13 cellular contexts compared by ENCODE assay signal in genomic region chr11:707817-708420, GRCh38. TPM values are rescaled to one million over a fixed set of nuclear protein-coding genes. Genes with fewer than 3 reads are reported as not detected.
DNase-seq lines count a peak whose midpoint lies in the region; ATAC-seq, FAIRE-seq and TF ChIP-seq lines count a peak whose summit lies in the region.
"Had no signal": no experiment of that assay in that cellular context is flagged by ENCODE, and none has a peak within 500 bp of the region (broad histone marks: within the 10 kb centered on the region; RNA-seq: fewer than 3 reads in every experiment).

No MANE protein-coding gene starts in this region.

- H3K79me1 ChIP-seq in mesenchymal stem cell (replicated peaks; ENCODE audit: low read length, poor library complexity, severe bottlenecking): peaks cover 15% of the 10 kb centered on the region

- H2BK5ac ChIP-seq in mesenchymal stem cell (ENCODE audit: low read depth, low read length, poor library complexity, severe bottlenecking): peak overlapping the region; percentile 98

- DNase-seq in HT-29 (ENCODE audit: low spot score) (peak; percentile 54), bronchial epithelial cell (ENCODE audit: low read depth) (no peak), mesenchymal stem cell (no peak), tibial nerve (ENCODE audit: low spot score in 2 of 2) (no peak), MG63 (no peak), omental fat pad (ENCODE audit: low spot score) (no peak)
- DNase-seq: activated T-cell treated with anti-CD3 and anti-CD28 coated beads, Interleukin-2, amount 50 U/mL, for 72 hours; cortex of kidney; Kasumi-1; NCI-H82 had no signal

- H3K4me1 ChIP-seq in mesenchymal stem cell (ENCODE audit: control insufficient read depth, insufficient read depth, low read depth, low read length) (peaks cover 73% of the 10 kb centered on the region), tibial nerve (peaks cover 0 to 85% (median 42%) of the 10 kb centered on the region in 4 donors)
- H3K4me1 ChIP-seq: parathyroid adenoma had no signal

- ATAC-seq in HG03097 (IDR thresholded peaks at IDR 0.05; ENCODE audit: low FRiP score, unreplicated experiment): no peak
- no peak for ATAC-seq in GM21423 (IDR thresholded peaks at IDR 0.05; ENCODE audit: unreplicated experiment)
- ATAC-seq in omental fat pad (ENCODE audit: low FRiP score): no peak
- ATAC-seq: activated T-cell treated with anti-CD3 and anti-CD28 coated beads, Interleukin-2, amount 50 U/mL, for 72 hours had no signal

- H3K4me3 ChIP-seq in bronchial epithelial cell (ENCODE audit: low read depth, low read length) (peak overlapping the region; percentile 93), mesenchymal stem cell (ENCODE audit: insufficient read depth in 1 of 2, low read depth in 1 of 2, low read length in 2 of 2) (peak overlapping the region; percentile 22 to 83), tibial nerve (no peak overlapping the region), MG63 (no peak overlapping the region)

- H3K9ac ChIP-seq in mesenchymal stem cell (ENCODE audit: low read length): peak overlapping the region; percentile 92
- H3K9ac ChIP-seq: parathyroid adenoma had no signal

- H3K4ac ChIP-seq in mesenchymal stem cell (ENCODE audit: low read depth in 1 of 2, low read length in 2 of 2): peak overlapping the region; percentile 13 to 94

- no peak overlapping the region for H3K23ac ChIP-seq in mesenchymal stem cell (ENCODE audit: low read length in 2 of 2)

- H3K9me3 ChIP-seq in mesenchymal stem cell (ENCODE audit: control insufficient read depth, low read length) (no peaks in the 10 kb centered on the region), tibial nerve (no peaks in the 10 kb centered on the region), MG63 (no peaks in the 10 kb centered on the region)

- H4K91ac ChIP-seq in mesenchymal stem cell (ENCODE audit: low read length): peak overlapping the region; percentile 95

- peak overlapping the region; percentile 20 to 70 for H2BK12ac ChIP-seq in mesenchymal stem cell (ENCODE audit: low read length in 2 of 2)

- H3K36me3 ChIP-seq in bronchial epithelial cell (ENCODE audit: control insufficient read depth, insufficient read depth, low read length) (peaks cover 36% of the 10 kb centered on the region), mesenchymal stem cell (ENCODE audit: control insufficient read depth in 1 of 2, insufficient read depth in 2 of 2, low read depth in 1 of 2, low read length in 2 of 2) (peaks cover 12 to 70% of the 10 kb centered on the region in 2 experiments), tibial nerve (peaks cover 0 to 13% (median 0%) of the 10 kb centered on the region in 3 donors), MG63 (peaks cover 20% of the 10 kb centered on the region)

- no peak overlapping the region for H2BK120ac ChIP-seq in mesenchymal stem cell (ENCODE audit: low read depth, low read length)

- no peak for TF ChIP-seq CTCF in bronchial epithelial cell (IDR thresholded peaks at IDR 0.05; ENCODE audit: insufficient read depth, low read length, severe bottlenecking)
- no peak for TF ChIP-seq CTCF in tibial nerve (IDR thresholded peaks at IDR 0.05)
- TF ChIP-seq CTCF in omental fat pad (IDR thresholded peaks at IDR 0.05): no peak

- no peak overlapping the region for H2BK15ac ChIP-seq in mesenchymal stem cell (ENCODE audit: low read depth, poor library complexity, severe bottlenecking)

- no peak for TF ChIP-seq POLR2A in tibial nerve (IDR thresholded peaks at IDR 0.05)

- peak overlapping the region; percentile 96 for H4K8ac ChIP-seq in mesenchymal stem cell (ENCODE audit: low read length)

- peak overlapping the region; percentile 79 for H3K4me2 ChIP-seq in mesenchymal stem cell (ENCODE audit: low read length, poor library complexity, severe bottlenecking)

- peak overlapping the region in 1 of 2 experiments; percentile 55 for H3K14ac ChIP-seq in mesenchymal stem cell (ENCODE audit: low read length in 2 of 2)

- TF ChIP-seq EP300 in tibial nerve (IDR thresholded peaks at IDR 0.05): no peak

- H3K27ac ChIP-seq in mesenchymal stem cell (ENCODE audit: low read length, poor library complexity, severe bottlenecking): peak overlapping the region; percentile 98
- H3K27ac ChIP-seq in tibial nerve: peak overlapping the region in 3 of 4 donors; percentile 81 to 94 (median 90)
- H3K27ac ChIP-seq: parathyroid adenoma had no signal

- H3K18ac ChIP-seq in mesenchymal stem cell (ENCODE audit: low read depth in 1 of 2, low read length in 2 of 2): peak overlapping the region; percentile 80 to 99

- peak overlapping the region; percentile 100 for H2AK5ac ChIP-seq in mesenchymal stem cell (ENCODE audit: low read length, severe bottlenecking)

- FAIRE-seq in bronchial epithelial cell (lab: Jason Lieb, UNC): no peak

- WGBS in mesenchymal stem cell: 57% methylated on average over 16 of the region's 16 CpGs
- WGBS in tibial nerve, 2 donors: 73 to 74% methylated on average over 14 to 16 of the region's 16 CpGs

- H2AFZ ChIP-seq in mesenchymal stem cell (ENCODE audit: low read depth, low read length): no peak overlapping the region
- H2AFZ ChIP-seq: parathyroid adenoma had no signal

- H3K27me3 ChIP-seq in bronchial epithelial cell (ENCODE audit: control insufficient read depth, insufficient read depth, low read length) (no peaks in the 10 kb centered on the region), mesenchymal stem cell (ENCODE audit: control insufficient read depth in 1 of 2, insufficient read depth in 1 of 2, low read length in 2 of 2) (no peaks in the 10 kb centered on the region), tibial nerve (peaks cover 0 to 4% of the 10 kb centered on the region in 2 donors), MG63 (no peaks in the 10 kb centered on the region)

RNA-seq across cellular contexts. Expression of gene EPS8L2, which starts 1.9 kb away (rescaled TPM):
- total RNA-seq in HT-29 (2014; rRNA removed; shearing (Covaris generic)): 473 and 503 TPM in 2 replicates
- total RNA-seq in bronchial epithelial cell: 105 and 169 TPM in 2 replicates
- 16.2 TPM for polyA plus RNA-seq in mesenchymal stem cell (2013, experiment 1 of 2)
- 17.4 TPM for polyA plus RNA-seq in mesenchymal stem cell (2013, experiment 2 of 2)
- 10 to 100 TPM; 29.1 to 48.0 (median 32.7) TPM for total RNA-seq in tibial nerve
- 10.7 and 23.4 TPM in 2 replicates for total RNA-seq in MG63 (2014; rRNA removed; shearing (Covaris generic); ENCODE audit: low replicate concordance)
- total RNA-seq in omental fat pad: 10 to 100 TPM; 14.1 to 27.6 (median 22.3) TPM

RNA-seq across cellular contexts. Expression of gene TMEM80, which starts 12.3 kb away (rescaled TPM):
- 73.6 and 76.8 TPM in 2 replicates for total RNA-seq in HT-29 (2014; rRNA removed; shearing (Covaris generic))
- total RNA-seq in bronchial epithelial cell (9.0 and 28.8 TPM in 2 replicates), tibial nerve (10 to 100 TPM; 15.3 to 43.9 (median 38.1) TPM), omental fat pad (10 to 100 TPM; 16.9 to 31.5 (median 21.1) TPM)
- 13.4 TPM for polyA plus RNA-seq in mesenchymal stem cell (2013, experiment 1 of 2)
- 15.6 TPM for polyA plus RNA-seq in mesenchymal stem cell (2013, experiment 2 of 2)
- 32.4 and 98.7 TPM in 2 replicates for total RNA-seq in MG63 (2014; rRNA removed; shearing (Covaris generic); ENCODE audit: low replicate concordance)

RNA-seq across cellular contexts. Expression of gene DEAF1, which starts 12.9 kb away (rescaled TPM):
- total RNA-seq in HT-29 (2014; rRNA removed; shearing (Covaris generic)): 77.8 and 139 TPM in 2 replicates
- total RNA-seq in bronchial epithelial cell: 23.4 and 26.9 TPM in 2 replicates
- polyA plus RNA-seq in mesenchymal stem cell (2013, experiment 1 of 2): 21.2 TPM
- 20.6 TPM for polyA plus RNA-seq in mesenchymal stem cell (2013, experiment 2 of 2)
- 10 to 100 TPM; 31.6 to 54.3 (median 41.2) TPM for total RNA-seq in tibial nerve
- total RNA-seq in MG63 (2014; rRNA removed; shearing (Covaris generic); ENCODE audit: low replicate concordance): 14.8 and 34.6 TPM in 2 replicates
- 10 to 100 TPM; 20.3 to 29.0 (median 23.0) TPM for total RNA-seq in omental fat pad

RNA-seq across cellular contexts. Expression of gene TALDO1, which starts 39.3 kb away (rescaled TPM):
- total RNA-seq in HT-29 (2014; rRNA removed; shearing (Covaris generic)): 669 and 686 TPM in 2 replicates
- 251 and 253 TPM in 2 replicates for total RNA-seq in bronchial epithelial cell
- 215 TPM for polyA plus RNA-seq in mesenchymal stem cell (2013, experiment 1 of 2)
- 211 TPM for polyA plus RNA-seq in mesenchymal stem cell (2013, experiment 2 of 2)
- total RNA-seq in tibial nerve: 100 to 1,000 TPM; 203 to 323 (median 241) TPM
- 200 and 209 TPM in 2 replicates for total RNA-seq in MG63 (2014; rRNA removed; shearing (Covaris generic); ENCODE audit: low replicate concordance)
- total RNA-seq in omental fat pad: 100 to 1,000 TPM; 183 to 295 (median 239) TPM

Comparison
In these comparisons a context has a peak if more than half of its experiments do, and no peak if none do; other contexts are left out.
1. H3K4me3 ChIP-seq: peak in bronchial epithelial cell (single experiment) and mesenchymal stem cell (2 of 2); none in tibial nerve (0 of 4) and MG63 (single experiment).